Comparison of ENCODE assay signal across 31 cellular contexts in the genomic region with DNA sequence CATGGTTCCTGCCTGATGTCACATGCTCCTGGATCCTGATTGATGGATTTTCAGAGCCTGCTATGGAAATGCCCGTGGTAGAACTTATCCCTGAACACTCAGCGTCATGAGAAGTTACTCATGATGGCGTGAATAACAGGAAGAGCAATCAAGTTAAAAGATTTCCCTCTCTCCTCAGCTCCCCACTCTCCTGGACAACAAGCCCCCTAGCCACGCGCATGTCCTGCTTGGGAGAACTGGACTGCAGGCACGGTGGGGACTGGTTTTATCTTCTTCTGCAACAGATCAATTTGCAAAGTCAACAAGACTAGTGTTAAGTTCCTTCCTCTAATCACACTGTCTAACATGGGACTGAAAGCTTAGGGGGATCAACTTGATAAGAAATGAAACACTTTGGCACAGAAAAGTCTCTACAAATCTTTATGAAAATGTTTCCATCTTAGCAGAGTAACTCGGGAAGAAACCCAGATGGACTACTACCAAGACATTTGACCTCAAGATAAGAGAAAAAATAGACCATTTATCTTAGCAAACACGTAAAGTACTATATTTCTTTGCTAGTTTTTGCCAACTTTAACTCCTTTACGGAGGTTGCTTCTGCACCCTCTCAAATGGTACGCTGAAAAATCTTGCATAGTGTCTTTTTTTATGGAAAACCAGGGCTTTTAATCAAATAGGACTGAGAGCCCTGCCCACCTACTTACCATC. TPM values are rescaled to one million over a fixed set of nuclear protein-coding genes. Genes with fewer than 3 reads are reported as not detected.
DNase-seq lines count a peak whose midpoint lies in the region; ATAC-seq, FAIRE-seq and TF ChIP-seq lines count a peak whose summit lies in the region.
"Had no signal": no experiment of that assay in that cellular context is flagged by ENCODE, and none has a peak within 500 bp of the region (broad histone marks: within the 10 kb centered on the region; RNA-seq: fewer than 3 reads in every experiment).

No MANE protein-coding gene starts in this region.

- no peak for TF ChIP-seq RAD21 in GM12878 (IDR thresholded peaks at IDR 0.05; ENCODE audit: insufficient read depth, low read depth, low read length)

- H3K27ac ChIP-seq in DOHH2 (ENCODE audit: low read depth, low read length) (0 out of 2 replicates have a peak overlapping the region, but pooled peaks have one; percentile 1), GM12878 (ENCODE audit: control insufficient read depth, insufficient read depth) (no peak overlapping the region), gastroesophageal sphincter (no peak overlapping the region)
- H3K27ac ChIP-seq: KMS-11, right atrium auricular region, spleen, thoracic aorta, vagina had no signal

- SMC1A ChIA-PET in GM12878 (lab: Charles Lee; ENCODE audit: uncharacterized antibody, unreplicated experiment): interaction anchor here (1.0 to 32.6 kb wide), 4 partner anchors 12 to 66 kb away, joined by 3 to 972 read pairs (median 7); no protein-coding TSS in a partner anchor

- no peaks in the 10 kb centered on the region for H3K36me3 Mint-ChIP-seq in nephron progenitor cell (ENCODE audit: low read depth)
- no peaks in the 10 kb centered on the region for H3K36me3 Mint-ChIP-seq in glutamatergic neuron (ENCODE audit: unreplicated experiment)
- H3K36me3 Mint-ChIP-seq: CD4-positive, CD25-positive, alpha-beta regulatory T cell; naive thymus-derived CD8-positive, alpha-beta T cell had no signal

- H3K36me3 ChIP-seq in DOHH2 (ENCODE audit: control insufficient read depth, low read length) (peaks cover 57% of the 10 kb centered on the region), GM12878 (ENCODE audit: control insufficient read depth in 2 of 2, insufficient read depth in 2 of 2, low read length in 1 of 2) (peaks cover 17 to 40% of the 10 kb centered on the region in 2 experiments), gastroesophageal sphincter (no peaks in the 10 kb centered on the region)
- H3K36me3 ChIP-seq: right atrium auricular region, thoracic aorta, vagina had no signal

- in situ Hi-C loops in GM12878 (cut with MboI): no loop called here

- ATAC-seq in GM12878 (no peak), gastroesophageal sphincter (no peak), HG03039 (IDR thresholded peaks at IDR 0.05; ENCODE audit: unreplicated experiment) (no peak)
- ATAC-seq: naive thymus-derived CD8-positive, alpha-beta T cell; Right ventricle myocardium inferior had no signal

- H3K4me2 ChIP-seq in DOHH2 (ENCODE audit: low read length) (peak overlapping the region; percentile 13), GM12878 (ENCODE audit: control insufficient read depth, insufficient read depth) (no peak overlapping the region)
- H3K4me2 ChIP-seq: KMS-11 had no signal

- no peak overlapping the region for H2AFZ ChIP-seq in GM12878 (ENCODE audit: control insufficient read depth, low read depth, low read length)

- H3K9me3 Mint-ChIP-seq in nephron progenitor cell: no peaks in the 10 kb centered on the region
- H3K9me3 Mint-ChIP-seq in glutamatergic neuron (ENCODE audit: unreplicated experiment): peaks cover under 1% of the 10 kb centered on the region
- H3K9me3 Mint-ChIP-seq: activated naive CD4-positive, alpha-beta T cell treated with anti-CD3 and anti-CD28 coated beads for 36 hours; CD4-positive, CD25-positive, alpha-beta regulatory T cell; naive thymus-derived CD8-positive, alpha-beta T cell had no signal

- CTCF ChIA-PET in GM12878 (lab: Yijun Ruan, JAX): interaction anchor here (1.1 kb wide), 1 partner anchor 65 kb away, joined by 3 read pairs; no protein-coding TSS in a partner anchor

- POLR2A ChIA-PET in GM12878 (lab: Charles Lee): interaction anchor here (1.1 kb wide), 1 partner anchor 13 kb away, joined by 3 read pairs; no protein-coding TSS in a partner anchor

- H3K4me3 ChIP-seq in DOHH2 (ENCODE audit: low read length): no peak overlapping the region
- no peak overlapping the region for H3K4me3 ChIP-seq in GM12878
- no peak overlapping the region for H3K4me3 ChIP-seq in gastroesophageal sphincter
- H3K4me3 ChIP-seq: right atrium auricular region, spleen, thoracic aorta, vagina had no signal

- H3K4me3 Mint-ChIP-seq in nephron progenitor cell: peak overlapping the region; percentile 13
- H3K4me3 Mint-ChIP-seq in glutamatergic neuron (ENCODE audit: unreplicated experiment): no peak overlapping the region
- H3K4me3 Mint-ChIP-seq: activated naive CD4-positive, alpha-beta T cell treated with anti-CD3 and anti-CD28 coated beads for 36 hours; CD4-positive, CD25-positive, alpha-beta regulatory T cell; naive thymus-derived CD8-positive, alpha-beta T cell had no signal

- peaks cover 74% of the 10 kb centered on the region for H3F3A ChIP-seq in DOHH2 (ENCODE audit: control insufficient read depth, insufficient read depth)

- H3K9me3 ChIP-seq in DOHH2 (ENCODE audit: control insufficient read depth, insufficient read depth, low read length): no peaks in the 10 kb centered on the region
- no peaks in the 10 kb centered on the region for H3K9me3 ChIP-seq in GM12878 (replicated peaks; ENCODE audit: control insufficient read depth, insufficient read depth, low read length)
- no peaks in the 10 kb centered on the region for H3K9me3 ChIP-seq in gastroesophageal sphincter
- H3K9me3 ChIP-seq: right atrium auricular region, spleen, thoracic aorta, vagina had no signal

- H4K20me1 ChIP-seq in DOHH2 (ENCODE audit: control insufficient read depth, insufficient read depth, low read depth, low read length): peaks cover 16% of the 10 kb centered on the region; the same call in 1 of the 2 replicates
- H4K20me1 ChIP-seq in GM12878 (ENCODE audit: control insufficient read depth, insufficient read depth): no peaks in the 10 kb centered on the region

- intact Hi-C loops in GM12878 (cut with micrococcal nuclease; ENCODE audit: unreplicated experiment): no loop called here

- FAIRE-seq in HTR-8/SVneo (lab: Jason Lieb, UNC): peak; percentile 28
- FAIRE-seq in GM12878 (lab: Jason Lieb, UNC): no peak

- H3K27ac Mint-ChIP-seq in nephron progenitor cell: peak overlapping the region; percentile 84
- H3K27ac Mint-ChIP-seq in glutamatergic neuron (ENCODE audit: unreplicated experiment): no peak overlapping the region
- H3K27ac Mint-ChIP-seq: activated naive CD4-positive, alpha-beta T cell treated with anti-CD3 and anti-CD28 coated beads for 36 hours; CD4-positive, CD25-positive, alpha-beta regulatory T cell had no signal

- TF ChIP-seq POLR2A in GM12878 (IDR thresholded peaks at IDR 0.05; ENCODE audit: low read depth, low read length) (peak; percentile 49; the same call in 1 of the 2 replicates), gastroesophageal sphincter (IDR thresholded peaks at IDR 0.05) (no peak)

- no peaks in the 10 kb centered on the region for H3K79me2 ChIP-seq in DOHH2 (ENCODE audit: control insufficient read depth, low read length)
- H3K79me2 ChIP-seq in GM12878 (ENCODE audit: control insufficient read depth, insufficient read depth, low read length): no peaks in the 10 kb centered on the region

- RAD21 ChIA-PET in GM12878 (lab: Charles Lee; ENCODE audit: unreplicated experiment): interaction anchor here (4.7 kb wide), 1 partner anchor 66 kb away, joined by 20 read pairs; no protein-coding TSS in a partner anchor

- peaks cover 86% of the 10 kb centered on the region for H3K4me1 ChIP-seq in DOHH2 (ENCODE audit: control insufficient read depth, low read length)
- peaks cover 5% of the 10 kb centered on the region; the same call in 1 of the 2 replicates for H3K4me1 ChIP-seq in GM12878 (ENCODE audit: control insufficient read depth, insufficient read depth, low read length)
- no peaks in the 10 kb centered on the region for H3K4me1 ChIP-seq in gastroesophageal sphincter
- H3K4me1 ChIP-seq: right atrium auricular region, spleen had no signal

- no peak overlapping the region for H3K9ac ChIP-seq in GM12878 (ENCODE audit: control insufficient read depth, insufficient read depth, low read length)
- H3K9ac ChIP-seq: KMS-11 had no signal

- TF ChIP-seq EP300 in GM12878 (IDR thresholded peaks at IDR 0.05; ENCODE audit: borderline replicate concordance in 1 of 2, control insufficient read depth in 1 of 2, low read depth in 2 of 2, low read length in 2 of 2): no peak
- no peak for TF ChIP-seq EP300 in gastroesophageal sphincter (IDR thresholded peaks at IDR 0.05)

- H3K27me3 ChIP-seq in DOHH2 (ENCODE audit: control insufficient read depth, low read length) (no peaks in the 10 kb centered on the region), GM12878 (replicated peaks in 1 of 2; ENCODE audit: control insufficient read depth in 2 of 2, insufficient read depth in 2 of 2, low read length in 1 of 2) (no peaks in the 10 kb centered on the region), gastroesophageal sphincter (no peaks in the 10 kb centered on the region)
- H3K27me3 ChIP-seq: right atrium auricular region, spleen, vagina had no signal

- peaks cover 28% of the 10 kb centered on the region for H3K4me1 Mint-ChIP-seq in nephron progenitor cell
- H3K4me1 Mint-ChIP-seq in glutamatergic neuron (ENCODE audit: low read depth, unreplicated experiment): no peaks in the 10 kb centered on the region
- H3K4me1 Mint-ChIP-seq: CD4-positive, CD25-positive, alpha-beta regulatory T cell had no signal

- no TSS peak for BruUV-seq in GM12878 (replicated peaks; lab: Mats Ljungman, UMichigan)

- TF ChIP-seq CTCF in DOHH2 (IDR thresholded peaks at IDR 0.05; ENCODE audit: low read depth, low read length, poor library complexity, severe bottlenecking) (no peak), GM12878 (IDR thresholded peaks at IDR 0.05 in 2 of 3, conservative IDR thresholded peaks at IDR 0.05 in 1 of 3; ENCODE audit: control insufficient read depth in 2 of 3, extremely low read depth in 1 of 3, insufficient read depth in 1 of 3, low read depth in 3 of 3, low read length in 3 of 3) (no peak), nephron progenitor cell (IDR thresholded peaks at IDR 0.05) (no peak), glutamatergic neuron (IDR thresholded peaks at IDR 0.05; ENCODE audit: partially characterized antibody, unreplicated experiment) (no peak), gastroesophageal sphincter (IDR thresholded peaks at IDR 0.05) (no peak)

- peaks cover 23% of the 10 kb centered on the region for H3K27me3 Mint-ChIP-seq in nephron progenitor cell (ENCODE audit: low read depth, poor library complexity)
- no peaks in the 10 kb centered on the region for H3K27me3 Mint-ChIP-seq in glutamatergic neuron (ENCODE audit: unreplicated experiment)
- H3K27me3 Mint-ChIP-seq: CD4-positive, CD25-positive, alpha-beta regulatory T cell; naive thymus-derived CD8-positive, alpha-beta T cell had no signal

- no peaks in the 10 kb centered on the region for H3K9me2 ChIP-seq in DOHH2 (replicated peaks; ENCODE audit: control insufficient read depth, low read length)

- WGBS in GM12878 (ENCODE audit: insufficient coverage, insufficient replicate concordance, low lambda C conversion rate, missing lambda C conversion rate): 85% methylated on average over 10 of the region's 10 CpGs
- 54 to 64% methylated on average over 10 of the region's 10 CpGs for WGBS in gastroesophageal sphincter (ENCODE audit: low coverage in 1 of 2), 2 donors

- no peak for DNase-seq in HTR-8/SVneo (ENCODE audit: insufficient read length, low spot score)
- no peak for DNase-seq in GM12878 (ENCODE audit: low read depth, low spot score)
- DNase-seq in nephron progenitor cell: no peak
- no peak for DNase-seq in glutamatergic neuron
- DNase-seq in SW 1271 (lab: John Stamatoyannopoulos, UW): no peak
- DNase-seq: activated CD4-positive, alpha-beta T cell treated with anti-CD3 and anti-CD28 coated beads, Interleukin-2, amount 50 U/mL, for 1 hour; activated naive CD4-positive, alpha-beta T cell treated with anti-CD3 and anti-CD28 coated beads for 36 hours; amniotic stem cell; CD4-positive, CD25-positive, alpha-beta regulatory T cell; cortex of kidney; DMS 273 treated with DMSO at 0.1 percent for 48 hours; GOT3; MV-4-11; naive thymus-derived CD8-positive, alpha-beta T cell; NCI-H1694 treated with DMSO at 0.1 percent for 48 hours; NCI-H2171; spleen; stimulated activated CD4-positive, alpha-beta T cell treated with anti-CD3 and anti-CD28 coated beads, Interleukin-4, amount 100 ng/mL, for 1 hour; stimulated activated naive CD4-positive, alpha-beta T cell; T-helper 9 cell had no signal

RNA-seq across cellular contexts. Expression of gene POU2AF1, which starts 27.5 kb away (rescaled TPM):
- 165 and 176 TPM in 2 replicates for total RNA-seq in GM12878 (2013; cell fraction: nucleolus; rRNA removed)
- total RNA-seq in GM12878 (2014; rRNA removed) (28.7 and 31.2 TPM in 2 replicates), GM12878 (2014; rRNA removed; fragmentation: Illumina TruSeq; extraction: Trizol) (31.9 and 35.1 TPM in 2 replicates), GM12878 (2021) (165 and 169 TPM in 2 replicates), glutamatergic neuron (ENCODE audit: unreplicated experiment) (not detected), gastroesophageal sphincter (under 1 TPM in 1 of 4 donors, not detected in 3; 0.10 TPM)
- 175 TPM for polyA plus RNA-seq in GM12878 (2011; ENCODE audit: low read depth)
- polyA plus RNA-seq in GM12878 (2011; rRNA removed) (34.5 and 61.7 TPM in 2 replicates), GM12878 (2014; fragmentation: Illumina TruSeq; extraction: Trizol) (97.7 and 107 TPM in 2 replicates), GM12878 (2014; fragmentation: Nextera tagmentation; extraction: Ambion mirVana) (10 to 100 TPM; 13.1 to 92.7 TPM), GM12878 (2014; rRNA removed) (93.5 and 128 TPM in 2 replicates), GM12878 (2016; fragmentation: Nextera tagmentation; extraction: Ambion mirVana) (10 to 100 TPM; 71.3 to 79.7 TPM)
- polyA plus RNA-seq in GM12878 (2011; cell fraction: cytosol; rRNA removed): 57.8 and 71.0 TPM in 2 replicates
- polyA plus RNA-seq in GM12878 (2011; cell fraction: nucleus; rRNA removed): 98.1 and 141 TPM in 2 replicates
- polyA plus RNA-seq in GM12878 (2012): 246 and 275 TPM in 2 replicates
- polyA minus RNA-seq in GM12878 (2011; rRNA and poly(A)+ RNA removed): 70.5 and 86.6 TPM in 2 replicates
- 55.2 and 55.6 TPM in 2 replicates for polyA minus RNA-seq in GM12878 (2011; cell fraction: cytosol; rRNA and poly(A)+ RNA removed)
- 48.6 and 100 TPM in 2 replicates for polyA minus RNA-seq in GM12878 (2011; cell fraction: nucleus; rRNA and poly(A)+ RNA removed)
- total RNA-seq: osteocyte, thoracic aorta, vagina had no signal
- polyA plus RNA-seq: AG04450 had no signal

RNA-seq across cellular contexts. Expression of gene POU2AF3, which starts 53.2 kb away (rescaled TPM):
- total RNA-seq in GM12878 (2013; cell fraction: nucleolus; rRNA removed): not detected in 2 replicates
- 0.17 TPM in 1 of 2 replicates, not detected in the other for total RNA-seq in GM12878 (2014; rRNA removed)
- not detected in 2 replicates for total RNA-seq in GM12878 (2014; rRNA removed; fragmentation: Illumina TruSeq; extraction: Trizol)
- total RNA-seq in GM12878 (2021): not detected in 2 replicates
- polyA plus RNA-seq in GM12878 (2011; ENCODE audit: low read depth): not detected
- polyA plus RNA-seq in GM12878 (2011; rRNA removed): 0.09 TPM in 1 of 2 replicates, not detected in the other
- polyA plus RNA-seq in GM12878 (2011; cell fraction: cytosol; rRNA removed): 0.05 TPM in 1 of 2 replicates, not detected in the other
- 0.45 TPM in 1 of 2 replicates, not detected in the other for polyA plus RNA-seq in GM12878 (2011; cell fraction: nucleus; rRNA removed)
- polyA plus RNA-seq in GM12878 (2012): 0.22 and 0.27 TPM in 2 replicates
- not detected in 2 replicates for polyA plus RNA-seq in GM12878 (2014; fragmentation: Illumina TruSeq; extraction: Trizol)
- polyA plus RNA-seq in GM12878 (2014; fragmentation: Nextera tagmentation; extraction: Ambion mirVana): not detected
- polyA plus RNA-seq in GM12878 (2014; rRNA removed): not detected in 2 replicates
- polyA plus RNA-seq in GM12878 (2016; fragmentation: Nextera tagmentation; extraction: Ambion mirVana): under 1 TPM in 1 of 2 experiments, not detected in 1; 0.17 TPM
- polyA minus RNA-seq in GM12878 (2011; rRNA and poly(A)+ RNA removed): not detected in 2 replicates
- polyA minus RNA-seq in GM12878 (2011; cell fraction: cytosol; rRNA and poly(A)+ RNA removed): not detected in 2 replicates
- polyA minus RNA-seq in GM12878 (2011; cell fraction: nucleus; rRNA and poly(A)+ RNA removed): not detected in 2 replicates
- total RNA-seq in glutamatergic neuron (ENCODE audit: unreplicated experiment): not detected
- total RNA-seq in gastroesophageal sphincter: 1 to 10 TPM; 1.5 to 3.8 (median 2.2) TPM
- total RNA-seq: activated naive CD4-positive, alpha-beta T cell treated with anti-CD3 and anti-CD28 coated beads for 36 hours; CD4-positive, CD25-positive, alpha-beta regulatory T cell; G401; naive thymus-derived CD8-positive, alpha-beta T cell; osteocyte had no signal
- polyA plus RNA-seq: AG04450; CD4-positive, CD25-positive, alpha-beta regulatory T cell; naive thymus-derived CD8-positive, alpha-beta T cell had no signal

Comparison
In these comparisons a context has a peak if more than half of its experiments do, and no peak if none do; other contexts are left out.
1. RNA of gene POU2AF1, which starts 27.5 kb away (total RNA-seq): 28.7 to 176 TPM in GM12878; 0.10 TPM in gastroesophageal sphincter and not detected in glutamatergic neuron (single experiment); every median in the first group is over 10 times any median in the second.